ENCODE assay signal across 7 cellular contexts in genomic region chr10:24947304-24948097, GRCh38. TPM values are rescaled to one million over a fixed set of nuclear protein-coding genes. Genes with fewer than 3 reads are reported as not detected.
A peak's percentile ranks its signal among the peaks of the same experiment; 100 is the strongest.
DNase-seq lines count a peak whose midpoint lies in the region; ATAC-seq and TF ChIP-seq lines count a peak whose summit lies in the region.

No MANE protein-coding gene starts in this region.

- DNase-seq in dorsolateral prefrontal cortex (no peak), glomerular visceral epithelial cell (ENCODE audit: extremely low spot score) (no peak), HK-2 (ENCODE audit: unreplicated experiment) (no peak)
- DNase-seq in central memory CD4-positive, alpha-beta T cell, result no peak

- H3K4me1 ChIP-seq in stomach smooth muscle (ENCODE audit: control insufficient read depth, insufficient read depth, low read length), result peaks cover 13% of the 10 kb centered on the region

- intact Hi-C loops in dorsolateral prefrontal cortex (cut with DNase I), result no loop called here

- peak overlapping the region; percentile 67 to 100 (median 98) for H3K27ac ChIP-seq in dorsolateral prefrontal cortex
- H3K27ac ChIP-seq in stomach smooth muscle (ENCODE audit: low read length), result peak overlapping the region; percentile 25

- no peaks in the 10 kb centered on the region for H3K36me3 ChIP-seq in stomach smooth muscle (ENCODE audit: control insufficient read depth in 2 of 2, insufficient read depth in 2 of 2, low read length in 2 of 2)

- H3K9me3 ChIP-seq in stomach smooth muscle (ENCODE audit: control insufficient read depth in 2 of 2, low read length in 2 of 2), result no peaks in the 10 kb centered on the region

- H3K4me3 ChIP-seq in dorsolateral prefrontal cortex (peak overlapping the region in 36 of 59 donors; percentile 1 to 54 (median 30)), stomach smooth muscle (ENCODE audit: low read length in 2 of 2) (no peak overlapping the region)

- no peaks in the 10 kb centered on the region for H3K27me3 ChIP-seq in dorsolateral prefrontal cortex
- no peaks in the 10 kb centered on the region for H3K27me3 ChIP-seq in stomach smooth muscle (ENCODE audit: control insufficient read depth in 1 of 2, insufficient read depth in 2 of 2, low read length in 2 of 2)

- ATAC-seq in GM19043 (IDR thresholded peaks at IDR 0.05; ENCODE audit: low read depth, unreplicated experiment), result peak; percentile 57
- ATAC-seq in HG03196 (IDR thresholded peaks at IDR 0.05; ENCODE audit: unreplicated experiment), result peak; percentile 70

- H3K9ac ChIP-seq in stomach smooth muscle (ENCODE audit: low read length in 2 of 2), result no peak overlapping the region

- TF ChIP-seq CTCF in dorsolateral prefrontal cortex (IDR thresholded peaks at IDR 0.05 in 54 of 56, conservative IDR thresholded peaks at IDR 0.05 in 2 of 56; ENCODE audit: low read depth in 1 of 56, partially characterized antibody in 56 of 56), result peak in 5 of 56 donors; percentile 9 to 39 (median 20)

RNA-seq across cellular contexts. Expression of gene PRTFDC1, which starts 4.9 kb away (rescaled TPM):
- 10 to 100 TPM; 15.2 to 51.9 (median 26.9) TPM for total RNA-seq in dorsolateral prefrontal cortex

Comparison
In these comparisons a context has a peak if more than half of its experiments do, and no peak if none do; other contexts are left out.
1. H3K4me3 ChIP-seq: peak in dorsolateral prefrontal cortex (36 of 59); none in stomach smooth muscle (0 of 2).